In genomic region chr6:54081499-54081898, GRCh38 we compare ENCODE assay signal across 11 cellular contexts. TPM values are rescaled to one million over a fixed set of nuclear protein-coding genes. Genes with fewer than 3 reads are reported as not detected.
"Had no signal": no experiment of that assay in that cellular context is flagged by ENCODE, and none has a peak within 500 bp of the region (broad histone marks: within the 10 kb centered on the region; RNA-seq: fewer than 3 reads in every experiment).

No MANE protein-coding gene starts in this region.

RNA-seq across cellular contexts. Expression of gene MLIP, which starts 29.7 kb away (rescaled TPM):
- total RNA-seq: activated naive CD4-positive, alpha-beta T cell treated with anti-CD3 and anti-CD28 coated beads for 36 hours; activated naive CD4-positive, alpha-beta T cell treated with anti-CD3 and anti-CD28 coated beads, Interleukin-2, amount 50 U/mL, for 72 hours; activated naive CD8-positive, alpha-beta T cell treated with anti-CD3 and anti-CD28 coated beads for 36 hours; activated naive CD8-positive, alpha-beta T cell treated with anti-CD3 and anti-CD28 coated beads, Interleukin-2, amount 10 ng/mL, durations not matched to agents 7 days and 5 days; activated T-cell treated with anti-CD3 and anti-CD28 coated beads, Interleukin-2, amount 50 U/mL, for 4 hours; activated T-cell treated with anti-CD3 and anti-CD28 coated beads, Interleukin-2, amount 50 U/mL, for 72 hours; activated T-helper 1 cell treated with anti-CD3 and anti-CD28 coated beads, Interleukin-12 subunit alpha, Interleukin-12 subunit beta, Interleukin-2, Interleukin-4 antibody, amounts not matched to agents 30 ng/mL and 10 ng/mL and 1 ng/mL, durations not matched to agents 14 hours and 24 hours and 36 hours; activated T-helper 17 cell treated with anti-CD3 and anti-CD28 coated beads, Interleukin-2, amount 50 U/mL, for 72 hours; activated T-helper 2 cell treated with anti-CD3 and anti-CD28 coated beads, Interferon-gamma antibody, Interleukin-2, Interleukin-4, amounts not matched to agents 10 μg/mL and 5 μg/mL and 100 μg/mL, durations not matched to agents 14 hours and 24 hours and 36 hours; ascending aorta; astrocyte had no signal
